Comparison of ENCODE assay signal across 10 cellular contexts in genomic region chr7:194257-194995, GRCh38. TPM values are rescaled to one million over a fixed set of nuclear protein-coding genes. Genes with fewer than 3 reads are reported as not detected.
A peak's percentile ranks its signal among the peaks of the same experiment; 100 is the strongest.
DNase-seq lines count a peak whose midpoint lies in the region; ATAC-seq and TF ChIP-seq lines count a peak whose summit lies in the region.
"Had no signal": no experiment of that assay in that cellular context is flagged by ENCODE, and none has a peak within 500 bp of the region (broad histone marks: within the 10 kb centered on the region; RNA-seq: fewer than 3 reads in every experiment).

No MANE protein-coding gene starts in this region.

- peak overlapping the region; percentile 96 for H3K4me3 Mint-ChIP-seq in glutamatergic neuron (ENCODE audit: unreplicated experiment)
- H3K4me3 Mint-ChIP-seq in effector memory CD8-positive, alpha-beta T cell, result peak overlapping the region in 1 of 2 donors; percentile 36

- TF ChIP-seq CTCF in glutamatergic neuron (IDR thresholded peaks at IDR 0.05; ENCODE audit: partially characterized antibody, unreplicated experiment) (no peak), prostate gland (IDR thresholded peaks at IDR 0.05) (no peak)

- H3K4me3 ChIP-seq in SK-N-MC (peak overlapping the region; percentile 74), prostate gland (peak overlapping the region; percentile 52 to 73)

- peak overlapping the region; percentile 97 for H3K27ac Mint-ChIP-seq in glutamatergic neuron (ENCODE audit: unreplicated experiment)
- H3K27ac Mint-ChIP-seq in effector memory CD8-positive, alpha-beta T cell, result no peak overlapping the region

- H3K27me3 ChIP-seq in prostate gland (replicated peaks; ENCODE audit: insufficient read depth), result no peaks in the 10 kb centered on the region

- ATAC-seq in effector memory CD8-positive, alpha-beta T cell (replicated peaks), result no peak

- H3K4me1 Mint-ChIP-seq in glutamatergic neuron (ENCODE audit: low read depth, unreplicated experiment), result peaks cover 40% of the 10 kb centered on the region
- peaks cover 0 to 3% of the 10 kb centered on the region in 2 donors for H3K4me1 Mint-ChIP-seq in effector memory CD8-positive, alpha-beta T cell (ENCODE audit: low read depth in 2 of 2)

- intact Hi-C loops in prostate gland (cut with DNase I), result loop anchor here (5.0 kb wide), 1 partner anchor 38 kb away; no protein-coding TSS in a partner anchor

- peaks cover 20% of the 10 kb centered on the region for H3K27me3 Mint-ChIP-seq in glutamatergic neuron (ENCODE audit: unreplicated experiment)
- H3K27me3 Mint-ChIP-seq in effector memory CD8-positive, alpha-beta T cell, result peaks cover 39 to 69% of the 10 kb centered on the region in 2 donors

- H3K9me3 ChIP-seq in SK-N-MC (ENCODE audit: low read depth, low read length) (no peaks in the 10 kb centered on the region), prostate gland (no peaks in the 10 kb centered on the region)

- 60% methylated on average over 27 of the region's 27 CpGs for WGBS in prostate gland

- no peaks in the 10 kb centered on the region; the same call in 1 of the 2 replicates for H3K36me3 ChIP-seq in SK-N-MC (ENCODE audit: insufficient read depth, low read length)
- H3K36me3 ChIP-seq in prostate gland, result peaks cover 0 to 7% of the 10 kb centered on the region in 2 donors

- no peak overlapping the region for H3K9ac ChIP-seq in SK-N-MC (ENCODE audit: insufficient read length)

- peaks cover 6% of the 10 kb centered on the region for H3K4me1 ChIP-seq in prostate gland (replicated peaks)

- DNase-seq in COLO829 (ENCODE audit: low spot score) (peak; percentile 36), SK-N-MC (ENCODE audit: low read depth, low spot score) (no peak), glutamatergic neuron (no peak), prostate gland (ENCODE audit: low spot score) (no peak), NCI-H1105 treated with DMSO at 0.1 percent for 48 hours (lab: John Stamatoyannopoulos, UW) (no peak), ureter (ENCODE audit: low spot score) (no peak), NCI-H2171 treated with DMSO at 0.1 percent for 48 hours (lab: John Stamatoyannopoulos, UW) (no peak)
- no peak for DNase-seq in effector memory CD8-positive, alpha-beta T cell
- DNase-seq: activated naive CD4-positive, alpha-beta T cell treated with anti-CD3 and anti-CD28 coated beads, Interleukin-2, amount 50 U/mL, for 16 hours; NCI-H187 had no signal

- no peak for TF ChIP-seq POLR2A in prostate gland (IDR thresholded peaks at IDR 0.05)

- no peak overlapping the region for H3K27ac ChIP-seq in SK-N-MC
- H3K27ac ChIP-seq in prostate gland, result peak overlapping the region; percentile 4 to 89

- peaks cover 37% of the 10 kb centered on the region for H3K9me3 Mint-ChIP-seq in glutamatergic neuron (ENCODE audit: unreplicated experiment)
- H3K9me3 Mint-ChIP-seq in effector memory CD8-positive, alpha-beta T cell, result no peaks in the 10 kb centered on the region

- peaks cover 14% of the 10 kb centered on the region for H3K36me3 Mint-ChIP-seq in glutamatergic neuron (ENCODE audit: unreplicated experiment)
- H3K36me3 Mint-ChIP-seq in effector memory CD8-positive, alpha-beta T cell (ENCODE audit: insufficient read depth), result no peaks in the 10 kb centered on the region

RNA-seq across cellular contexts. Expression of gene FAM20C, which starts 2.1 kb away (rescaled TPM):
- total RNA-seq in glutamatergic neuron (ENCODE audit: unreplicated experiment) (199 TPM), prostate gland (10 to 100 TPM; 37.8 to 62.0 TPM), ureter (33.8 TPM)
